In the genomic region with DNA sequence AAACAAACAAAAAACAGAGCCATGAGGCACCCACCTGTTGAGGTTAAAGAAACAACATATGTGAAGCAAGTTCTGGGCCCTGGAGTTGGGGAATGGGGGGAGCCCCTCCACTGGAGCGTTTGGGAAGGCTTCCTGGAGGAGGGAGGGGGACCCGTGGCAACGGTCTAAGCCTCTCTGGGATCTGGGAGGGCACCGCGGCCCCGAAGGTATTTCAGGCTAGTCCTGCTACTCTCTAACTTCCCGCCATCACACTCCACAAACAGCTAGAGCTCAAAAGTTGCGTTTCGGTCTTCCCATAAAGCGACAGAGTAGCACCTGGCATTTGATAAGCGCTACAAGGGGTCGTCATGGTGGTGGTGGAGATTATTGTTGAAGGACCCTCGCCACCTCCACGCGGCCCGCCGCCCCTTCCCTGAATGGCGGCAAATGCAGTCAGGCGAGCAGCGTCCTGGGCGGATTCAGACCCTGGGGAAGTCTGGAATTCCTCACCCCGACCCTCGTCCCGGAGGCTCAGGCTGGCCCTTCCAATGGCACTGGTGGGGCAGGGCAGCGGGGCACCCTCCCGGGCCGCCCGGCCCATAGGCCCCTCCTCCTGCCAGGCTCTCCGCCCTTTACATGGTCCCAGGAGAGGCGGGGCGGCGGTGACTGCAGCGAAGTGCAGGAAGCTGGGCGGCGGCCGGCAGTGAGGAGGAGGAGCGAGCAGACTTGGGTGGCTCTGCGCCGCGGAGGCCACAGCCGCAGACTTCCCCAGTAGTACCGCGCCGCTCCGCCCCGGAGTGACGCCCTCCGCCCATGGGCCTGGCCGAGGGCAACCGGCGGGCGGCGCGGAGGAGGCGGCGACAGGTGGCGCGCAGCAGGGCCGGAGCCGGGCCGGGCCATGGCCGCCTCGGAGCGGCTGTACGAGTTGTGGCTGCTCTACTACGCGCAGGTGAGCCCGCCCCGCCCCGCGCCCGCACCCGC, we compare ENCODE assay signal across 1 cellular context.
TF ChIP-seq lines count a peak whose summit lies in the region.

A gene with protein sequence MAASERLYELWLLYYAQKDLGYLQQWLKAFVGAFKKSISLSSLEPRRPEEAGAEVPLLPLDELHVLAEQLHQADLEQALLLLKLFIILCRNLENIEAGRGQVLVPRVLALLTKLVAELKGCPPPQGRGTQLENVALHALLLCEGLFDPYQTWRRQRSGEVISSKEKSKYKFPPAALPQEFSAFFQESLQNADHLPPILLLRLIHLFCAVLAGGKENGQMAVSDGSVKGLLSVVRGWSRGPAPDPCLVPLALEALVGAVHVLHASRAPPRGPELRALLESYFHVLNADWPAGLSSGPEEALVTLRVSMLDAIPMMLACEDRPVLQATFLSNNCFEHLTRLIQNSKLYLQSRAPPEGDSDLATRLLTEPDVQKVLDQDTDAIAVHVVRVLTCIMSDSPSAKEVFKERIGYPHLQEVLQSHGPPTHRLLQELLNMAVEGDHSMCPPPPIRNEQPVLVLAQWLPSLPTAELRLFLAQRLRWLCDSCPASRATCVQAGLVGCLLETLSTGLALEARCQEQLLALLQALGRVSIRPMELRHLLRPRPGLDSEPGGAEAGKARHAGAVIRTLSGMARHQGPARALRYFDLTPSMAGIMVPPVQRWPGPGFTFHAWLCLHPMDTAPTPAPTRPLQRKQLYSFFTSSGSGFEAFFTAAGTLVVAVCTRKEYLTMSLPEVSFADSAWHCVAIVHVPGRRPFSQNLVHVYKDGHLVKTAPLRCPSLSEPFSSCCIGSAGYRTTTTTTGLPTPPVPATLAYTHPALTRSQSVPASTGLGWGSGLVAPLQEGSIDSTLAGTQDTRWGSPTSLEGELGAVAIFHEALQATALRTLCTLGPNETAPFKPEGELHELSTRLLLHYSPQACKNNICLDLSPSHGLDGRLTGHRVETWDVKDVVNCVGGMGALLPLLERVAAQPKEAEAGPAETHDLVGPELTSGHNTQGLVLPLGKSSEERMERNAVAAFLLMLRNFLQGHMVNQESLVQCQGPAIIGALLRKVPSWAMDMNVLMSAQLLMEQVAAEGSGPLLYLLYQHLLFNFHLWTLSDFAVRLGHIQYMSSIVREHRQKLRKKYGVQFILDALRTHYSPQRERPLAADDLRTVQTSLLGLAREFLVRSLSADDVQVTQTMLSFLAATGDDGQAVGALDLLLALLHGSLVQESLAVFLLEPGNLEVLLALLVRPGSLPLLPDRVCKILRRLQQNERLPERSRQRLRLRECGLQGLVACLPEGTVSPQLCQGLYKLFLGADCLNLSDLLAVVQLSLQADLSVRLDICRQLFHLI (N-terminal part only) (plus strand): TSS at position 682 of the 960 bp plus-strand sequence. CDS start 196 bp downstream, at position 878.

TF ChIP-seq in HepG2, 621 proteins besides CTCF, POLR2A, EP300 and RAD21 (continued from another document and continues in another):
- TF ChIP-seq, protein P1, sequence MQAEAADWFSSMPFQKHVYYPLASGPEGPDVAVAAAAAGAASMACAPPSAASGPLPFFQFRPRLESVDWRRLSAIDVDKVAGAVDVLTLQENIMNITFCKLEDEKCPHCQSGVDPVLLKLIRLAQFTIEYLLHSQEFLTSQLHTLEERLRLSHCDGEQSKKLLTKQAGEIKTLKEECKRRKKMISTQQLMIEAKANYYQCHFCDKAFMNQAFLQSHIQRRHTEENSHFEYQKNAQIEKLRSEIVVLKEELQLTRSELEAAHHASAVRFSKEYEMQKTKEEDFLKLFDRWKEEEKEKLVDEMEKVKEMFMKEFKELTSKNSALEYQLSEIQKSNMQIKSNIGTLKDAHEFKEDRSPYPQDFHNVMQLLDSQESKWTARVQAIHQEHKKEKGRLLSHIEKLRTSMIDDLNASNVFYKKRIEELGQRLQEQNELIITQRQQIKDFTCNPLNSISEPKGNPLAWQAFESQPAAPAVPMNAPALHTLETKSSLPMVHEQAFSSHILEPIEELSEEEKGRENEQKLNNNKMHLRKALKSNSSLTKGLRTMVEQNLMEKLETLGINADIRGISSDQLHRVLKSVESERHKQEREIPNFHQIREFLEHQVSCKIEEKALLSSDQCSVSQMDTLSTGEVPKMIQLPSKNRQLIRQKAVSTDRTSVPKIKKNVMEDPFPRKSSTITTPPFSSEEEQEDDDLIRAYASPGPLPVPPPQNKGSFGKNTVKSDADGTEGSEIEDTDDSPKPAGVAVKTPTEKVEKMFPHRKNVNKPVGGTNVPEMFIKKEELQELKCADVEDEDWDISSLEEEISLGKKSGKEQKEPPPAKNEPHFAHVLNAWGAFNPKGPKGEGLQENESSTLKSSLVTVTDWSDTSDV (CRISPR knock-in tag; IDR thresholded peaks at IDR 0.05), result no peak
- TF ChIP-seq GPN1 (CRISPR knock-in tag; IDR thresholded peaks at IDR 0.05; ENCODE audit: borderline replicate concordance) (no peak), ZFP36L1 (CRISPR knock-in tag; IDR thresholded peaks at IDR 0.05) (no peak), FOXA3 (CRISPR knock-in tag; IDR thresholded peaks at IDR 0.05) (peak; percentile 46; the same call in 1 of the 2 replicates), PHF20 (CRISPR knock-in tag; IDR thresholded peaks at IDR 0.05) (no peak), KLF11 (CRISPR knock-in tag; IDR thresholded peaks at IDR 0.05) (no peak), CENPT (CRISPR knock-in tag; IDR thresholded peaks at IDR 0.05; ENCODE audit: low read depth) (no peak), ZSCAN21 (CRISPR knock-in tag; IDR thresholded peaks at IDR 0.05; ENCODE audit: borderline replicate concordance) (no peak; the same call in 1 of the 2 replicates), FOXA1 (IDR thresholded peaks at IDR 0.05) (no peak), FOXA1 (CRISPR knock-in tag; IDR thresholded peaks at IDR 0.05) (no peak), ATRX (CRISPR knock-in tag; IDR thresholded peaks at IDR 0.05; ENCODE audit: borderline replicate concordance) (no peak), TBX2 (CRISPR knock-in tag; IDR thresholded peaks at IDR 0.05; ENCODE audit: borderline replicate concordance) (peak; percentile 66; the same call in 1 of the 2 replicates), ZNF460 (CRISPR knock-in tag; IDR thresholded peaks at IDR 0.05; ENCODE audit: borderline replicate concordance) (no peak), ZNF816 (CRISPR knock-in tag; IDR thresholded peaks at IDR 0.05; ENCODE audit: borderline replicate concordance) (no peak)
- TF ChIP-seq, protein P2, sequence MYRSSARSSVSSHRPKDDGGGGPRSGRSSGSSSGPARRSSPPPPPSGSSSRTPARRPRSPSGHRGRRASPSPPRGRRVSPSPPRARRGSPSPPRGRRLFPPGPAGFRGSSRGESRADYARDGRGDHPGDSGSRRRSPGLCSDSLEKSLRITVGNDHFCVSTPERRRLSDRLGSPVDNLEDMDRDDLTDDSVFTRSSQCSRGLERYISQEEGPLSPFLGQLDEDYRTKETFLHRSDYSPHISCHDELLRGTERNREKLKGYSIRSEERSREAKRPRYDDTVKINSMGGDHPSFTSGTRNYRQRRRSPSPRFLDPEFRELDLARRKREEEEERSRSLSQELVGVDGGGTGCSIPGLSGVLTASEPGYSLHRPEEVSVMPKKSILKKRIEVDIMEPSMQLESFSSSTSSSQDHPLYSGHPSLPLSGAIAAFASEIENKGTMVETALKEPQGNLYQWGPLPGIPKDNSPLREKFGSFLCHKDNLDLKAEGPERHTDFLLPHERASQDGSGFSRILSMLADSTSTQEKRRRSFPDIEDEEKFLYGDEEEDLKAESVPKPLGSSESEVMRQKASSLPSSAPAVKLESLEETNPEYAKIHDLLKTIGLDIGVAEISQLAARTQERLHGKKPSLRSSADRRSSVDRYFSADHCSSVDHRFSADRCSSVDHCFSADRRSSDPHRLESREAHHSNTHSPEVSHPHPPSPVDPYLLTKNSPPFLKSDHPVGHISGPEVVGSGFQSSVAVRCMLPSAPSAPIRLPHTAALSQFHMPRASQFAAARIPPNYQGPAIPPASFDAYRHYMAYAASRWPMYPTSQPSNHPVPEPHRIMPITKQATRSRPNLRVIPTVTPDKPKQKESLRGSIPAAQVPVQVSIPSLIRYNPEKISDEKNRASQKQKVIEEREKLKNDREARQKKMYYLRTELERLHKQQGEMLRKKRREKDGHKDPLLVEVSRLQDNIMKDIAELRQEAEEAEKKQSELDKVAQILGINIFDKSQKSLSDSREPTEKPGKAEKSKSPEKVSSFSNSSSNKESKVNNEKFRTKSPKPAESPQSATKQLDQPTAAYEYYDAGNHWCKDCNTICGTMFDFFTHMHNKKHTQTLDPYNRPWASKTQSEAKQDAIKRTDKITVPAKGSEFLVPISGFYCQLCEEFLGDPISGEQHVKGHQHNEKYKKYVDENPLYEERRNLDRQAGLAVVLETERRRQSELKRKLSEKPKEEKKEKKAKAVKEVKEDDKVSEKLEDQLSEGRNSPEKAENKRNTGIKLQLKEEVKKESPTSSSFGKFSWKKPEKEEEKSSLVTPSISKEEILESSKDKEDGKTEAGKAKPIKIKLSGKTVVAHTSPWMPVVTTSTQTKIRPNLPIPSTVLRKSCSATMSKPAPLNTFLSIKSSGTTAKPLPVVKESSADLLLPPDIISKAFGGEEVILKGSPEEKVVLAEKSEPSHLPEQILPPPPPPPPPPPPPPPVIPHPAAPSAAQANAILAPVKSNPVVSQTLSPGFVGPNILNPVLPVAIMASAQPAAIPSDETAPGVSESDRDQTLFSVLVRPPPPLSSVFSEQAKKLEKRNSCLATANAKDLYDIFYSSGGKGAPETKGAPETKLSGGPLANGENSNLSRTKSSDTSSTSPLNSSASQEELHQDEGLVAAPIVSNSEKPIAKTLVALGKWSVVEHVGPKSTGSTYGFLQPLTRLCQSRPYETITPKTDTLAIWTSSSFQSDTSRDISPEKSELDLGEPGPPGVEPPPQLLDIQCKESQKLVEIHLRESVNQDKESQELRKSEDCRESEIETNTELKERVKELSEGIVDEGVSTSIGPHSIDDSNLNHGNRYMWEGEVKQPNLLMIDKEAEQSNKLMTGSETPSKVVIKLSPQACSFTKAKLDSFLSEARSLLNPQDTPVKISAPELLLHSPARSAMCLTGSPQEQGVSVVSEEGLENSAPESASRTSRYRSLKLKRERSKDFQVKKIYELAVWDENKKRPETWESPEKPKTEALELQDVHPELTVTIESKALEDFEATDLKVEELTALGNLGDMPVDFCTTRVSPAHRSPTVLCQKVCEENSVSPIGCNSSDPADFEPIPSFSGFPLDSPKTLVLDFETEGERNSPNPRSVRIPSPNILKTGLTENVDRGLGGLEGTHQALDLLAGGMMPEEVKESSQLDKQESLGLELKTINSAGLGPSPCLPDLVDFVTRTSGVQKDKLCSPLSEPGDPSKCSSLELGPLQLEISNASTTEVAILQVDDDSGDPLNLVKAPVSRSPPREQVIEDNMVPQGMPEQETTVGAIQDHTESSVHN (CRISPR knock-in tag; IDR thresholded peaks at IDR 0.05), result no peak
- TF ChIP-seq, protein P3, sequence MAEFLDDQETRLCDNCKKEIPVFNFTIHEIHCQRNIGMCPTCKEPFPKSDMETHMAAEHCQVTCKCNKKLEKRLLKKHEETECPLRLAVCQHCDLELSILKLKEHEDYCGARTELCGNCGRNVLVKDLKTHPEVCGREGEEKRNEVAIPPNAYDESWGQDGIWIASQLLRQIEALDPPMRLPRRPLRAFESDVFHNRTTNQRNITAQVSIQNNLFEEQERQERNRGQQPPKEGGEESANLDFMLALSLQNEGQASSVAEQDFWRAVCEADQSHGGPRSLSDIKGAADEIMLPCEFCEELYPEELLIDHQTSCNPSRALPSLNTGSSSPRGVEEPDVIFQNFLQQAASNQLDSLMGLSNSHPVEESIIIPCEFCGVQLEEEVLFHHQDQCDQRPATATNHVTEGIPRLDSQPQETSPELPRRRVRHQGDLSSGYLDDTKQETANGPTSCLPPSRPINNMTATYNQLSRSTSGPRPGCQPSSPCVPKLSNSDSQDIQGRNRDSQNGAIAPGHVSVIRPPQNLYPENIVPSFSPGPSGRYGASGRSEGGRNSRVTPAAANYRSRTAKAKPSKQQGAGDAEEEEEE (CRISPR knock-in tag; IDR thresholded peaks at IDR 0.05; ENCODE audit: borderline replicate concordance), result no peak
- TF ChIP-seq, protein P4, sequence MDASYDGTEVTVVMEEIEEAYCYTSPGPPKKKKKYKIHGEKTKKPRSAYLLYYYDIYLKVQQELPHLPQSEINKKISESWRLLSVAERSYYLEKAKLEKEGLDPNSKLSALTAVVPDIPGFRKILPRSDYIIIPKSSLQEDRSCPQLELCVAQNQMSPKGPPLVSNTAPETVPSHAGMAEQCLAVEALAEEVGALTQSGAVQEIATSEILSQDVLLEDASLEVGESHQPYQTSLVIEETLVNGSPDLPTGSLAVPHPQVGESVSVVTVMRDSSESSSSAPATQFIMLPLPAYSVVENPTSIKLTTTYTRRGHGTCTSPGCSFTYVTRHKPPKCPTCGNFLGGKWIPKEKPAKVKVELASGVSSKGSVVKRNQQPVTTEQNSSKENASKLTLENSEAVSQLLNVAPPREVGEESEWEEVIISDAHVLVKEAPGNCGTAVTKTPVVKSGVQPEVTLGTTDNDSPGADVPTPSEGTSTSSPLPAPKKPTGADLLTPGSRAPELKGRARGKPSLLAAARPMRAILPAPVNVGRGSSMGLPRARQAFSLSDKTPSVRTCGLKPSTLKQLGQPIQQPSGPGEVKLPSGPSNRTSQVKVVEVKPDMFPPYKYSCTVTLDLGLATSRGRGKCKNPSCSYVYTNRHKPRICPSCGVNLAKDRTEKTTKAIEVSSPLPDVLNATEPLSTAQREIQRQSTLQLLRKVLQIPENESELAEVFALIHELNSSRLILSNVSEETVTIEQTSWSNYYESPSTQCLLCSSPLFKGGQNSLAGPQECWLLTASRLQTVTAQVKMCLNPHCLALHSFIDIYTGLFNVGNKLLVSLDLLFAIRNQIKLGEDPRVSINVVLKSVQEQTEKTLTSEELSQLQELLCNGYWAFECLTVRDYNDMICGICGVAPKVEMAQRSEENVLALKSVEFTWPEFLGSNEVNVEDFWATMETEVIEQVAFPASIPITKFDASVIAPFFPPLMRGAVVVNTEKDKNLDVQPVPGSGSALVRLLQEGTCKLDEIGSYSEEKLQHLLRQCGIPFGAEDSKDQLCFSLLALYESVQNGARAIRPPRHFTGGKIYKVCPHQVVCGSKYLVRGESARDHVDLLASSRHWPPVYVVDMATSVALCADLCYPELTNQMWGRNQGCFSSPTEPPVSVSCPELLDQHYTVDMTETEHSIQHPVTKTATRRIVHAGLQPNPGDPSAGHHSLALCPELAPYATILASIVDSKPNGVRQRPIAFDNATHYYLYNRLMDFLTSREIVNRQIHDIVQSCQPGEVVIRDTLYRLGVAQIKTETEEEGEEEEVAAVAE (CRISPR knock-in tag; IDR thresholded peaks at IDR 0.05; ENCODE audit: borderline replicate concordance), result no peak
- TF ChIP-seq, protein P5, sequence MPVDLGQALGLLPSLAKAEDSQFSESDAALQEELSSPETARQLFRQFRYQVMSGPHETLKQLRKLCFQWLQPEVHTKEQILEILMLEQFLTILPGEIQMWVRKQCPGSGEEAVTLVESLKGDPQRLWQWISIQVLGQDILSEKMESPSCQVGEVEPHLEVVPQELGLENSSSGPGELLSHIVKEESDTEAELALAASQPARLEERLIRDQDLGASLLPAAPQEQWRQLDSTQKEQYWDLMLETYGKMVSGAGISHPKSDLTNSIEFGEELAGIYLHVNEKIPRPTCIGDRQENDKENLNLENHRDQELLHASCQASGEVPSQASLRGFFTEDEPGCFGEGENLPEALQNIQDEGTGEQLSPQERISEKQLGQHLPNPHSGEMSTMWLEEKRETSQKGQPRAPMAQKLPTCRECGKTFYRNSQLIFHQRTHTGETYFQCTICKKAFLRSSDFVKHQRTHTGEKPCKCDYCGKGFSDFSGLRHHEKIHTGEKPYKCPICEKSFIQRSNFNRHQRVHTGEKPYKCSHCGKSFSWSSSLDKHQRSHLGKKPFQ (CRISPR knock-in tag; IDR thresholded peaks at IDR 0.05; ENCODE audit: insufficient replicate concordance), result peak; percentile 48
- TF ChIP-seq, protein P6, sequence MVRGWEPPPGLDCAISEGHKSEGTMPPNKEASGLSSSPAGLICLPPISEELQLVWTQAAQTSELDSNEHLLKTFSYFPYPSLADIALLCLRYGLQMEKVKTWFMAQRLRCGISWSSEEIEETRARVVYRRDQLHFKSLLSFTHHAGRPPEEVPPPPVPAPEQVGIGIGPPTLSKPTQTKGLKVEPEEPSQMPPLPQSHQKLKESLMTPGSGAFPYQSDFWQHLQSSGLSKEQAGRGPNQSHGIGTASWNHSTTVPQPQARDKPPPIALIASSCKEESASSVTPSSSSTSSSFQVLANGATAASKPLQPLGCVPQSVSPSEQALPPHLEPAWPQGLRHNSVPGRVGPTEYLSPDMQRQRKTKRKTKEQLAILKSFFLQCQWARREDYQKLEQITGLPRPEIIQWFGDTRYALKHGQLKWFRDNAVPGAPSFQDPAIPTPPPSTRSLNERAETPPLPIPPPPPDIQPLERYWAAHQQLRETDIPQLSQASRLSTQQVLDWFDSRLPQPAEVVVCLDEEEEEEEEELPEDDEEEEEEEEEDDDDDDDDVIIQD (CRISPR knock-in tag; IDR thresholded peaks at IDR 0.05; ENCODE audit: low read depth), result no peak
